In the genomic region with DNA sequence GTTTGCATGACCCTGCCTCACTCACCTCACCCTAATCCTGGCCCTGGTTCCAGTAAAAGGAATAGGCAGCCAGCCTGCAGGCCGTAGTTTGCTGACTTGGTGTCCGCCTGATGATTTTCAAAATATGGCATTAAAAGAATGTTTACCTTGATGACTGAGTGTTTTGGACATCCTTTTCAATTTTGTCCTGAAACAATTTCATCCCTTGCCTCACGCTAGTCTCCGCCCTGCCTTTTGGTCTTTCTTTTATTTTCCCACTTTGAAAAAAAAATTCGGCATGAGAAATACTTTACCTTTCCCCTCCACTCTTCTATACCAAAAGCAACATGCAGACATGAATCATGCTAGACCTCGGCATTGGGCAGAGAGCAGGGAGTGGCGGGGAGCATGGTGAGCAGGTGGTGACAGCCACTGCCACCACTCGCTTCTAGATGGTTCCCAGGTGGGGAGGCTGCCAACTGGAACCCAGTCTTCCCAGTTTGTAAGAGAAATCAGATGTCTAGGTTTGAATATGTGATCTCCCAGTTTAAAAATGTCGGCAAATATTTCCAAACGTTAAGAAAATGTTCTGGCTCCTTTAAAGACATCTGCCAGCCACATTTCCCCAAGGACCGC, we compare ENCODE assay signal across 17 cellular contexts. TPM values are rescaled to one million over a fixed set of nuclear protein-coding genes. Genes with fewer than 3 reads are reported as not detected.
"Had no signal": no experiment of that assay in that cellular context is flagged by ENCODE, and none has a peak within 500 bp of the region (broad histone marks: within the 10 kb centered on the region; RNA-seq: fewer than 3 reads in every experiment).

No MANE protein-coding gene starts in this region.

- H3K27ac ChIP-seq: brain microvascular endothelial cell, esophagus muscularis mucosa, skin epidermis, thoracic aorta, upper lobe of right lung had no signal

- H3K9me3 ChIP-seq: esophagus muscularis mucosa, thoracic aorta, upper lobe of right lung had no signal

- H3K27ac Mint-ChIP-seq: activated CD4-positive, alpha-beta memory T cell treated with anti-CD3 and anti-CD28 coated beads for 36 hours; activated CD4-positive, alpha-beta T cell treated with anti-CD3 and anti-CD28 coated beads for 36 hours; activated naive CD4-positive, alpha-beta T cell treated with anti-CD3 and anti-CD28 coated beads for 36 hours; activated T-helper 17 cell treated with anti-CD3 and anti-CD28 coated beads, Interleukin-2, amount 50 U/mL, for 72 hours; progenitor cell of endocrine pancreas had no signal

- H3K4me3 ChIP-seq: esophagus muscularis mucosa, lung, skin epidermis, thoracic aorta, upper lobe of right lung had no signal

- H3K36me3 Mint-ChIP-seq: activated CD4-positive, alpha-beta memory T cell treated with anti-CD3 and anti-CD28 coated beads for 36 hours had no signal

- H3K9me3 Mint-ChIP-seq: activated CD4-positive, alpha-beta memory T cell treated with anti-CD3 and anti-CD28 coated beads for 36 hours; activated naive CD4-positive, alpha-beta T cell treated with anti-CD3 and anti-CD28 coated beads for 36 hours; activated T-helper 17 cell treated with anti-CD3 and anti-CD28 coated beads, Interleukin-2, amount 50 U/mL, for 72 hours; central memory CD8-positive, alpha-beta T cell had no signal

- DNase-seq: activated CD4-positive, alpha-beta memory T cell treated with anti-CD3 and anti-CD28 coated beads for 36 hours; activated CD4-positive, alpha-beta T cell treated with anti-CD3 and anti-CD28 coated beads for 36 hours; activated naive CD4-positive, alpha-beta T cell treated with anti-CD3 and anti-CD28 coated beads for 36 hours; brain microvascular endothelial cell; effector CD8-positive, alpha-beta T cell; occipital lobe; stimulated activated CD4-positive, alpha-beta T cell treated with anti-CD3 and anti-CD28 coated beads, Interleukin-15, amount 100 ng/mL, for 24 hours; stimulated activated CD4-positive, alpha-beta T cell treated with anti-CD3 and anti-CD28 coated beads, Interleukin-2, amount 100 ng/mL, for 48 hours; upper lobe of right lung had no signal

- H3K4me3 Mint-ChIP-seq: activated CD4-positive, alpha-beta memory T cell treated with anti-CD3 and anti-CD28 coated beads for 36 hours; activated CD4-positive, alpha-beta T cell treated with anti-CD3 and anti-CD28 coated beads for 36 hours; activated naive CD4-positive, alpha-beta T cell treated with anti-CD3 and anti-CD28 coated beads for 36 hours; activated T-helper 17 cell treated with anti-CD3 and anti-CD28 coated beads, Interleukin-2, amount 50 U/mL, for 72 hours; central memory CD8-positive, alpha-beta T cell had no signal

- H3K4me1 ChIP-seq: upper lobe of right lung had no signal

- H3K36me3 ChIP-seq: brain microvascular endothelial cell had no signal

- H3K4me1 Mint-ChIP-seq: activated CD4-positive, alpha-beta T cell treated with anti-CD3 and anti-CD28 coated beads for 36 hours; activated T-helper 17 cell treated with anti-CD3 and anti-CD28 coated beads, Interleukin-2, amount 50 U/mL, for 72 hours had no signal

- ATAC-seq: activated CD4-positive, alpha-beta T cell treated with anti-CD3 and anti-CD28 coated beads for 36 hours; activated T-helper 17 cell treated with anti-CD3 and anti-CD28 coated beads, Interleukin-2, amount 50 U/mL, for 72 hours had no signal

RNA-seq across cellular contexts. Expression of a gene that starts 9.4 kb away (rescaled TPM):
- polyA plus RNA-seq: neural cell had no signal
